Comparison of ENCODE assay signal across 8 cellular contexts in genomic region chr19:56314584-56315075, GRCh38. TPM values are rescaled to one million over a fixed set of nuclear protein-coding genes. Genes with fewer than 3 reads are reported as not detected.
DNase-seq lines count a peak whose midpoint lies in the region; ATAC-seq lines count a peak whose summit lies in the region.

Gene ZSCAN5A, minus strand, starts transcription at chr19:56314839. Its CDS starts 89,793 bp downstream, at chr19:56225046.

- peak; percentile 82 for ATAC-seq in GM19397 (IDR thresholded peaks at IDR 0.05; ENCODE audit: unreplicated experiment)
- ATAC-seq in HG03565 (IDR thresholded peaks at IDR 0.05; ENCODE audit: unreplicated experiment) = peak; percentile 56
- ATAC-seq in left lobe of liver = peak; percentile 88

- DNase-seq in CD1c-positive myeloid dendritic cell (ENCODE audit: extremely low spot score) = peak; percentile 98
- DNase-seq in NCI-H748 treated with DMSO at 0.1 percent for 48 hours (lab: John Stamatoyannopoulos, UW) = peak; percentile 99
- DNase-seq in activated CD4-positive, alpha-beta T cell treated with anti-CD3 and anti-CD28 coated beads, Interleukin-2, amount 50 U/mL, for 24 hours (ENCODE audit: low read depth in 1 of 2, low spot score in 1 of 2) = peak; percentile 97 to 99
- peak; percentile 91 for DNase-seq in dedifferentiated amniotic fluid mesenchymal stem cell (ENCODE audit: extremely low spot score)
- peak; percentile 96 for DNase-seq in left lobe of liver (ENCODE audit: low spot score)
- peak; percentile 95 to 98 for DNase-seq in stimulated activated CD4-positive, alpha-beta T cell treated with anti-CD3 and anti-CD28 coated beads, Interleukin-2, amount 100 ng/mL, for 24 hours

RNA-seq across cellular contexts. Expression of gene ZSCAN5A, which starts in this region (rescaled TPM):
- 4.3 TPM for total RNA-seq in left lobe of liver

Comparison
In these comparisons a context has a peak if more than half of its experiments do, and no peak if none do; other contexts are left out.
1. Peak in every context shown above with its lines: DNase-seq and ATAC-seq.